ENCODE assay signal across 1 cellular context in genomic region chr11:11252403-11252802, GRCh38.
TF ChIP-seq lines count a peak whose summit lies in the region.

No MANE protein-coding gene starts in this region.

TF ChIP-seq in GM12878, 131 proteins besides CTCF, POLR2A, EP300 and RAD21:
- no peak for TF ChIP-seq PML (IDR thresholded peaks at IDR 0.05; ENCODE audit: low read length)
- no peak for TF ChIP-seq ELK1 (IDR thresholded peaks at IDR 0.05; ENCODE audit: low read depth, low read length)
- no peak for TF ChIP-seq ASH2L (IDR thresholded peaks at IDR 0.05; ENCODE audit: borderline replicate concordance, low read depth)
- no peak for TF ChIP-seq SIX5 (IDR thresholded peaks at IDR 0.05; ENCODE audit: low read depth, low read length, severe bottlenecking)
- TF ChIP-seq ZBED1 (IDR thresholded peaks at IDR 0.05; ENCODE audit: borderline replicate concordance), result no peak
- peak; percentile 57; the same call in 1 of the 2 replicates for TF ChIP-seq TCF12 (IDR thresholded peaks at IDR 0.05; ENCODE audit: low read depth, low read length)
- TF ChIP-seq RB1 (IDR thresholded peaks at IDR 0.05; ENCODE audit: borderline replicate concordance), result no peak
